ENCODE assay signal across 6 cellular contexts in the genomic region with DNA sequence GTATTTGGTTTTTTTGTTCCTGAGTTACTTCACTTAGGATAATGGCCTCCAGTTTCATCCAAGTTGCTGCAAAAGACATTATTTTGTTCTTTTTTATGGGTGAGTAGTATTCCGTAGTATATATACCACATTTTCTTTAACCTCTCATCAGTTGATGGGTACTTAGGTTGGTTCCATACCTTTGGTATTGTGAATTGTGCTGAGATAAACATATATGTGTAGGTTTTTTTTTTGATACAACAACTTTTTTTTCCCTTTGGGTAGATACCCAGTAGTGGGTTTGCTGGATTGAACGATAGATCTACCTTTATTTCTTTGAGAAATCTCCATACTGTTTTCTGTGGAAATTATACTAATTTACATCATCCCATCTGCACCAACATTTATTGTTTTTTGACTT. TPM values are rescaled to one million over a fixed set of nuclear protein-coding genes. Genes with fewer than 3 reads are reported as not detected.
"Had no signal": no experiment of that assay in that cellular context is flagged by ENCODE, and none has a peak within 500 bp of the region (broad histone marks: within the 10 kb centered on the region; RNA-seq: fewer than 3 reads in every experiment).

No MANE protein-coding gene starts in this region.

- H3K27ac ChIP-seq: HL-60, KMS-11 had no signal

- H3K4me2 ChIP-seq: KMS-11 had no signal

- H3K9ac ChIP-seq: KMS-11 had no signal

- DNase-seq: IMR-90, KBM-7, KG1 had no signal

RNA-seq across cellular contexts. Expression of a gene that starts 6.8 kb away (rescaled TPM):
- total RNA-seq: HT1080 had no signal
